16 cellular contexts compared by ENCODE assay signal in genomic region chr6:71367763-71368162, GRCh38.
DNase-seq lines count a peak whose midpoint lies in the region; ATAC-seq and TF ChIP-seq lines count a peak whose summit lies in the region.
"Had no signal": no experiment of that assay in that cellular context is flagged by ENCODE, and none has a peak within 500 bp of the region (broad histone marks: within the 10 kb centered on the region; RNA-seq: fewer than 3 reads in every experiment).

No MANE protein-coding gene starts in this region.

- WGBS in suprapubic skin = 54% methylated on average over 3 of the region's 3 CpGs

- H3K27ac ChIP-seq in epithelial cell of prostate = peak overlapping the region; percentile 5
- H3K27ac ChIP-seq in suprapubic skin = peak overlapping the region; percentile 19
- H3K27ac ChIP-seq: HL-60, parathyroid adenoma, transverse colon had no signal

- POLR2A ChIA-PET in activated naive CD8-positive, alpha-beta T cell treated with anti-CD3 and anti-CD28 coated beads, Interleukin-2, amount 10 ng/mL, durations not matched to agents 7 days and 5 days (lab: Charles Lee) = no interaction called here

- no peaks in the 10 kb centered on the region for H3K36me3 ChIP-seq in suprapubic skin
- H3K36me3 ChIP-seq: transverse colon had no signal

- no peak overlapping the region for H3K4me3 ChIP-seq in suprapubic skin
- H3K4me3 ChIP-seq: transverse colon had no signal

- no peaks in the 10 kb centered on the region for H3K9me3 ChIP-seq in suprapubic skin
- H3K9me3 ChIP-seq: transverse colon had no signal

- TF ChIP-seq POLR2A in suprapubic skin (IDR thresholded peaks at IDR 0.05) = no peak

- H3K4me3 Mint-ChIP-seq in activated naive CD8-positive, alpha-beta T cell treated with anti-CD3 and anti-CD28 coated beads, Interleukin-2, amount 10 ng/mL, durations not matched to agents 7 days and 5 days = no peak overlapping the region
- no peak overlapping the region for H3K4me3 Mint-ChIP-seq in activated naive CD8-positive, alpha-beta T cell treated with anti-CD3 and anti-CD28 coated beads for 36 hours
- H3K4me3 Mint-ChIP-seq: dendritic cell treated with granulocyte-macrophage colony-stimulating factor and Interleukin-4, amounts not matched to agents 40 ng/mL and 50 ng/mL, for 4 days had no signal

- TF ChIP-seq CTCF in suprapubic skin (IDR thresholded peaks at IDR 0.05) = no peak

- H3K36me3 Mint-ChIP-seq in activated naive CD8-positive, alpha-beta T cell treated with anti-CD3 and anti-CD28 coated beads, Interleukin-2, amount 10 ng/mL, durations not matched to agents 7 days and 5 days = no peaks in the 10 kb centered on the region
- H3K36me3 Mint-ChIP-seq in activated naive CD8-positive, alpha-beta T cell treated with anti-CD3 and anti-CD28 coated beads for 36 hours = no peaks in the 10 kb centered on the region

- peaks cover 18% of the 10 kb centered on the region for H3K27me3 Mint-ChIP-seq in activated naive CD8-positive, alpha-beta T cell treated with anti-CD3 and anti-CD28 coated beads, Interleukin-2, amount 10 ng/mL, durations not matched to agents 7 days and 5 days
- peaks cover 23% of the 10 kb centered on the region for H3K27me3 Mint-ChIP-seq in activated naive CD8-positive, alpha-beta T cell treated with anti-CD3 and anti-CD28 coated beads for 36 hours
- H3K27me3 Mint-ChIP-seq: dendritic cell treated with granulocyte-macrophage colony-stimulating factor and Interleukin-4, amounts not matched to agents 40 ng/mL and 50 ng/mL, for 4 days had no signal

- H3K9me3 Mint-ChIP-seq in activated naive CD8-positive, alpha-beta T cell treated with anti-CD3 and anti-CD28 coated beads, Interleukin-2, amount 10 ng/mL, durations not matched to agents 7 days and 5 days = no peaks in the 10 kb centered on the region
- H3K9me3 Mint-ChIP-seq in activated naive CD8-positive, alpha-beta T cell treated with anti-CD3 and anti-CD28 coated beads for 36 hours = no peaks in the 10 kb centered on the region
- H3K9me3 Mint-ChIP-seq: dendritic cell treated with granulocyte-macrophage colony-stimulating factor and Interleukin-4, amounts not matched to agents 40 ng/mL and 50 ng/mL, for 4 days had no signal

- peak overlapping the region; percentile 37 for H3K27ac Mint-ChIP-seq in activated naive CD8-positive, alpha-beta T cell treated with anti-CD3 and anti-CD28 coated beads, Interleukin-2, amount 10 ng/mL, durations not matched to agents 7 days and 5 days
- no peak overlapping the region for H3K27ac Mint-ChIP-seq in activated naive CD8-positive, alpha-beta T cell treated with anti-CD3 and anti-CD28 coated beads for 36 hours
- H3K27ac Mint-ChIP-seq: dendritic cell treated with granulocyte-macrophage colony-stimulating factor and Interleukin-4, amounts not matched to agents 40 ng/mL and 50 ng/mL, for 4 days had no signal

- no peak for DNase-seq in activated naive CD8-positive, alpha-beta T cell treated with anti-CD3 and anti-CD28 coated beads, Interleukin-2, amount 10 ng/mL, durations not matched to agents 7 days and 5 days
- DNase-seq in activated naive CD8-positive, alpha-beta T cell treated with anti-CD3 and anti-CD28 coated beads for 36 hours = no peak
- DNase-seq in NCI-H2171 treated with DMSO at 0.1 percent for 48 hours (lab: John Stamatoyannopoulos, UW) = peak; percentile 21
- no peak for DNase-seq in epithelial cell of prostate (ENCODE audit: low read depth, low spot score)
- no peak for DNase-seq in suprapubic skin (ENCODE audit: low spot score in 2 of 2)
- no peak for DNase-seq in AG08396 (ENCODE audit: low spot score)
- no peak for DNase-seq in NCI-H187 (lab: John Stamatoyannopoulos, UW)
- DNase-seq in germinal center (ENCODE audit: low spot score) = no peak
- DNase-seq: activated CD4-positive, CD25-positive, alpha-beta regulatory T cell; activated T-cell treated with anti-CD3 and anti-CD28 coated beads for 4 hours; midbrain; NCI-H2107; transverse colon had no signal

- H3K4me1 Mint-ChIP-seq in activated naive CD8-positive, alpha-beta T cell treated with anti-CD3 and anti-CD28 coated beads, Interleukin-2, amount 10 ng/mL, durations not matched to agents 7 days and 5 days = peaks cover 18% of the 10 kb centered on the region
- peaks cover 4% of the 10 kb centered on the region for H3K4me1 Mint-ChIP-seq in activated naive CD8-positive, alpha-beta T cell treated with anti-CD3 and anti-CD28 coated beads for 36 hours

- no peak for TF ChIP-seq EP300 in suprapubic skin (IDR thresholded peaks at IDR 0.05)

- H3K4me1 ChIP-seq in suprapubic skin = peaks cover 21% of the 10 kb centered on the region

- ATAC-seq in activated naive CD8-positive, alpha-beta T cell treated with anti-CD3 and anti-CD28 coated beads, Interleukin-2, amount 10 ng/mL, durations not matched to agents 7 days and 5 days (ENCODE audit: low read depth) = no peak

- H3K27me3 ChIP-seq in suprapubic skin = no peaks in the 10 kb centered on the region
- H3K27me3 ChIP-seq: transverse colon had no signal
